8 cellular contexts compared by ENCODE assay signal in genomic region chr7:75485979-75486643, GRCh38. TPM values are rescaled to one million over a fixed set of nuclear protein-coding genes. Genes with fewer than 3 reads are reported as not detected.
A peak's percentile ranks its signal among the peaks of the same experiment; 100 is the strongest.
DNase-seq lines count a peak whose midpoint lies in the region; TF ChIP-seq lines count a peak whose summit lies in the region.
"Not testable (repeated sequence)": the region's sequence is repeated elsewhere in the genome, so short reads cannot be mapped to it uniquely, and the experiment has no call there.

POM121C (minus strand) TSS chr7:75486299; CDS start chr7:75441496, 44,803 bp downstream.

- TF ChIP-seq EP300 in suprapubic skin (IDR thresholded peaks at IDR 0.05): not testable (repeated sequence)

- H3K27me3 Mint-ChIP-seq in HFFc6 (ENCODE audit: insufficient read depth); activated naive CD4-positive, alpha-beta T cell treated with anti-CD3 and anti-CD28 coated beads for 36 hours (ENCODE audit: low read depth): not testable (repeated sequence)

- H3K4me1 Mint-ChIP-seq in HFFc6 (ENCODE audit: low read depth): peaks cover 10% of the 10 kb centered on the region; the same call in 1 of the 2 replicates
- peaks cover 10% of the 10 kb centered on the region for H3K4me1 Mint-ChIP-seq in activated naive CD4-positive, alpha-beta T cell treated with anti-CD3 and anti-CD28 coated beads for 36 hours (ENCODE audit: low read depth)

- peak within 1 kb of the TSS; percentile 88 for H3K27ac Mint-ChIP-seq in HFFc6
- peak within 1 kb of the TSS; percentile 80 for H3K27ac Mint-ChIP-seq in activated naive CD4-positive, alpha-beta T cell treated with anti-CD3 and anti-CD28 coated beads for 36 hours

- TF ChIP-seq POLR2A in suprapubic skin (IDR thresholded peaks at IDR 0.05): not testable (repeated sequence)

- CTCF ChIA-PET in activated naive CD4-positive, alpha-beta T cell treated with anti-CD3 and anti-CD28 coated beads for 36 hours (lab: Charles Lee): not testable (repeated sequence)

- peak within 1 kb of the TSS; percentile 95 for H3K4me3 Mint-ChIP-seq in HFFc6
- H3K4me3 Mint-ChIP-seq in activated naive CD4-positive, alpha-beta T cell treated with anti-CD3 and anti-CD28 coated beads for 36 hours: peak within 1 kb of the TSS; percentile 84

- not testable (repeated sequence) for H3K27me3 ChIP-seq in suprapubic skin

- H3K36me3 ChIP-seq in suprapubic skin: not testable (repeated sequence)

- H3K9me3 ChIP-seq in suprapubic skin: not testable (repeated sequence)

- not testable (repeated sequence) for H3K4me1 ChIP-seq in suprapubic skin

- not testable (repeated sequence) for H3K9me3 Mint-ChIP-seq in HFFc6; activated naive CD4-positive, alpha-beta T cell treated with anti-CD3 and anti-CD28 coated beads for 36 hours

- not testable (repeated sequence) for TF ChIP-seq CTCF in HFFc6 (IDR thresholded peaks at IDR 0.05); suprapubic skin (IDR thresholded peaks at IDR 0.05)

- peak within 1 kb of the TSS; percentile 78 for H3K27ac ChIP-seq in suprapubic skin

- H3K4me3 ChIP-seq in suprapubic skin: peak within 1 kb of the TSS; percentile 83

- peak; percentile 76 for DNase-seq in GM04504 (ENCODE audit: low read depth)
- DNase-seq in HFFc6: peak; percentile 82
- DNase-seq in NAMALWA (ENCODE audit: low spot score): peak; percentile 91
- DNase-seq in SK-N-DZ (ENCODE audit: low spot score): peak; percentile 92
- peak; percentile 94 for DNase-seq in activated naive CD4-positive, alpha-beta T cell treated with anti-CD3 and anti-CD28 coated beads for 36 hours
- peak; percentile 81 for DNase-seq in germinal center (ENCODE audit: low spot score)
- peak; percentile 86 for DNase-seq in occipital lobe (lab: John Stamatoyannopoulos, UW)
- DNase-seq in suprapubic skin (ENCODE audit: low spot score in 2 of 2): peak; percentile 95 to 96

- intact Hi-C loops in activated naive CD4-positive, alpha-beta T cell treated with anti-CD3 and anti-CD28 coated beads for 36 hours (cut with micrococcal nuclease): not testable (repeated sequence)

- H3K36me3 Mint-ChIP-seq in HFFc6 (ENCODE audit: low read depth); activated naive CD4-positive, alpha-beta T cell treated with anti-CD3 and anti-CD28 coated beads for 36 hours (ENCODE audit: low read depth): not testable (repeated sequence)

- 3% methylated on average over 4 of the region's 49 CpGs for WGBS in suprapubic skin

RNA-seq across cellular contexts. Expression of gene POM121C, which starts in this region (rescaled TPM):
- total RNA-seq in HFFc6 (2021; fragmentation: NEBNext Ultra II Directional; extraction: Animal tissue kit (Norgen Biotek cat#: 25700)): 10 to 100 TPM; 44.8 to 49.5 (median 45.9) TPM
- 6.3 and 10.3 TPM in 2 replicates for polyA plus RNA-seq in SK-N-DZ (2014; cell fraction: cytosol; rRNA removed)
- polyA plus RNA-seq in SK-N-DZ (2014; cell fraction: nucleus; rRNA removed): 11.8 and 16.3 TPM in 2 replicates
- total RNA-seq in activated naive CD4-positive, alpha-beta T cell treated with anti-CD3 and anti-CD28 coated beads for 36 hours: 10 to 100 TPM; 43.9 to 44.1 TPM
- total RNA-seq in occipital lobe (9.2 TPM), suprapubic skin (10 to 100 TPM; 26.1 to 46.8 (median 30.1) TPM)

Comparison
In these comparisons a context has a peak if more than half of its experiments do, and no peak if none do; other contexts are left out.
1. Peak in every context shown above with its lines: DNase-seq, H3K4me3 ChIP-seq and H3K27ac ChIP-seq.